10 cellular contexts compared by ENCODE assay signal in the genomic region with DNA sequence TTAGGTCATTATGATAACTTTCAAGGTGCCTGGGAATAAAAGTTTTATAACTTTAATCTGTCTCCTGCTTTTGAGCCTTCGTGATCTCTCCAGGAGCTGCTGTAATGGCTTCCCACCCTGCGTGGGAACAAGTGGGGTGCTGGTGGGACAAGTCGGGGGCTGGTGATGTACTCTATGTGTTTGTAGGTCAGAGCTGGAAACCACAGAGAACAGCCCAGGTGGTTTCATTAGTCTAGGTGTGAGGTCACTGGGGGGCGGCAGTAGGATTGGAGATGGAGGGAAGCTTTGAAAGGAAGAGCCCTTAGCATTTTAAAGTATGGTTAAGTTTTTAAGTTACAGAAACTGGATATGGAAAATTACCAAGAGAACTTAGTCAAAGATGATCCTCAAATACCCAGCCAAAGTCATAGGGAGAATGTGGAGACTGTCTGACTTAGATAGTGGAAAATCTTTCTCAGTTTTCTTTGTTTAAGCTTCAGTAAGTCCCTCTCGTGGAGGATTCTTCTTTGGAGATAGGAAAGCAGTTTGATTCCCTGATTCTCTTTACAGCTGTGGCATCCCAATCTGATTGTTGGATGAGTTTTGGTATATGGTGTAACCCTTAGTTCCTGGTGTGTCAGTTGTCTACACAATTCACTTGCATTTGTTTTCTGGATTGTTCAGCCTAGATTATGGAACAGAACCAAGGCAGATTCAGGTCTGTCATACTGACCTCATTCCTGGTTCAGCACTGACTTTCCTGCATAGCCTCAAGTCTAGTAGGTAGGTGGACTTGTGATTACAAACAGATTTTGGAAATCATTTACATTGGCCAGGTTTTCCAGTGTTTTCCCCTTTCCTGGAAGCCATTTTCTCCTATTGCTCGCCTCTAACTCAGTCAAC.
DNase-seq lines count a peak whose midpoint lies in the region; ATAC-seq and TF ChIP-seq lines count a peak whose summit lies in the region.
"Had no signal": no experiment of that assay in that cellular context is flagged by ENCODE, and none has a peak within 500 bp of the region (broad histone marks: within the 10 kb centered on the region; RNA-seq: fewer than 3 reads in every experiment).

No MANE protein-coding gene starts in this region.

- TF ChIP-seq CTCF in right atrium auricular region (IDR thresholded peaks at IDR 0.05) = no peak

- H3K27me3 ChIP-seq in right atrium auricular region = no peaks in the 10 kb centered on the region
- H3K27me3 ChIP-seq: BLaER1 treated with 17β-estradiol and CSF1 and Interleukin-3, amounts not matched to agents 10 nM and 100 nM had no signal

- H3K36me3 ChIP-seq in right atrium auricular region = no peaks in the 10 kb centered on the region

- peak overlapping the region; percentile 82 to 85 for H3K27ac ChIP-seq in right atrium auricular region
- H3K27ac ChIP-seq: BLaER1 treated with 17β-estradiol and CSF1 and Interleukin-3, amounts not matched to agents 10 nM and 100 nM had no signal

- no peaks in the 10 kb centered on the region for H3K9me3 ChIP-seq in right atrium auricular region
- H3K9me3 ChIP-seq: BLaER1 treated with 17β-estradiol and CSF1 and Interleukin-3, amounts not matched to agents 10 nM and 100 nM had no signal

- H3K4me1 ChIP-seq in right atrium auricular region = peaks cover 0 to 56% of the 10 kb centered on the region in 2 donors

- H3K4me3 ChIP-seq in right atrium auricular region = no peak overlapping the region
- H3K4me3 ChIP-seq: BLaER1 treated with 17β-estradiol and CSF1 and Interleukin-3, amounts not matched to agents 10 nM and 100 nM had no signal

- DNase-seq in right atrium auricular region (ENCODE audit: low spot score) (no peak), left ventricle myocardium superior (no peak), HT-29 (ENCODE audit: low spot score) (peak; percentile 18), left lobe of liver (ENCODE audit: low spot score) (no peak), NCI-H446 (lab: John Stamatoyannopoulos, UW) (no peak), superior temporal gyrus (ENCODE audit: extremely low spot score) (no peak)
- DNase-seq: naive B cell had no signal

- intact Hi-C loops in left ventricle myocardium superior (cut with micrococcal nuclease) = no loop called here

- ATAC-seq in left ventricle myocardium superior (no peak), left lobe of liver (peak; percentile 36), GM18873 (IDR thresholded peaks at IDR 0.05; ENCODE audit: low FRiP score, unreplicated experiment) (no peak), HG03571 (IDR thresholded peaks at IDR 0.05; ENCODE audit: unreplicated experiment) (no peak)
